In genomic region chr1:206105612-206106011, GRCh38 we compare ENCODE assay signal across 21 cellular contexts. TPM values are rescaled to one million over a fixed set of nuclear protein-coding genes. Genes with fewer than 3 reads are reported as not detected.
"Had no signal": no experiment of that assay in that cellular context is flagged by ENCODE, and none has a peak within 500 bp of the region (broad histone marks: within the 10 kb centered on the region; RNA-seq: fewer than 3 reads in every experiment).

No MANE protein-coding gene starts in this region.

- H3K36me3 ChIP-seq: breast epithelium, stomach, vagina had no signal

- H3K4me3 ChIP-seq: breast epithelium, lung, stomach, vagina had no signal

- DNase-seq: activated CD4-positive, alpha-beta T cell treated with anti-CD3 and anti-CD28 coated beads, Interleukin-2, amount 10 ng/mL, durations not matched to agents 7 days and 5 days; activated gamma-delta T cell; activated T-cell treated with anti-CD3 and anti-CD28 coated beads, Interleukin-2, amount 50 U/mL, for 72 hours; effector CD8-positive, alpha-beta T cell; glutamatergic neuron; hypothalamus; nephron progenitor cell; nucleus accumbens; posterior cingulate gyrus; stomach; trophoblast cell had no signal

- FAIRE-seq: astrocyte had no signal

- H3K9me3 ChIP-seq: breast epithelium, stomach, vagina had no signal

- H3K27me3 ChIP-seq: breast epithelium, stomach, vagina had no signal

- H3K4me1 ChIP-seq: breast epithelium, foreskin keratinocyte, vagina had no signal

- H3K27ac ChIP-seq: breast epithelium, foreskin keratinocyte, stomach, vagina had no signal

RNA-seq across cellular contexts. Expression of gene AVPR1B, which starts 11.6 kb away (rescaled TPM):
- total RNA-seq: activated CD4-positive, alpha-beta T cell treated with anti-CD3 and anti-CD28 coated beads, Interleukin-2, amount 10 ng/mL, durations not matched to agents 7 days and 5 days; activated T-cell treated with anti-CD3 and anti-CD28 coated beads, Interleukin-2, amount 50 U/mL, for 72 hours; astrocyte; breast epithelium; cerebellum; fibroblast of lung; foreskin keratinocyte; lung; myocyte; renal cortical epithelial cell; temporal lobe; vagina had no signal
- polyA plus RNA-seq: fibroblast of lung, foreskin keratinocyte, lung had no signal

RNA-seq across cellular contexts. Expression of gene RHEX, which starts 52.6 kb away (rescaled TPM):
- total RNA-seq: activated CD4-positive, alpha-beta T cell treated with anti-CD3 and anti-CD28 coated beads, Interleukin-2, amount 10 ng/mL, durations not matched to agents 7 days and 5 days; activated T-cell treated with anti-CD3 and anti-CD28 coated beads, Interleukin-2, amount 50 U/mL, for 72 hours; astrocyte; cerebellum; fibroblast of lung; foreskin keratinocyte; myocyte; temporal lobe had no signal
- polyA plus RNA-seq: fibroblast of lung, foreskin keratinocyte had no signal
